Comparison of ENCODE assay signal across 19 cellular contexts in the genomic region with DNA sequence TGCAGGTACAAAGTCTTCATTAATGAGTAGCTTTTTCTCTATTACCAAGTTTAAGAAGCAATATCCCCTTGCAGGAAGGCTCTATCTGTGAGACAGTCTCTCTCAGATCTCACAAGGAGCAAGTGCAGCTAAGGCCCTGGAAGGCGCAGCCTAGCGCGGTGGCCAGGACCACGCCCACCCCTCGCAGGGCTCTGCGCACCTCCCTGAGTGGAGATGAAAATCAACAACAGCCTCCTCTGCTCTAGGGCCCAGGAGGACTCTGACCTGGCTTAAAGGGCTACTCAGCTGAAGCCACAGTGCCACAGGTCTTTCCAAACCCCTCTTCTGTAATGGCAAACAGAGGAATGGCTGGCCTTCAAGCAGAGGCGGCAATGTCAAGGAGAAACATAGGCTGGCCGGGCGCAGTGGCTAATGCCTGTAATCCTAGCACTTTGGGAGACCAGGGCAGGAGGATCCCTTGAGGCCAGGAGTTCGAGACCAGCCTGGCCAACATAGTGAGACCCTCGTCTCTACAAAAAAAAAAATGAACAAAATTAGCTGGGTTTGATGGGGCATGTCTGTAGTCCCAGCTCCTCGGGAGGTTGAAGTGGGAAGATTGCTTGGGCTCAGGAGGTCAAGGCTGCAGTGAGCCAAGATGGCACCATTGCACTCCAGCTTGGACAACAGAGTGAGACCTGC.
"Had no signal": no experiment of that assay in that cellular context is flagged by ENCODE, and none has a peak within 500 bp of the region (broad histone marks: within the 10 kb centered on the region; RNA-seq: fewer than 3 reads in every experiment).

No MANE protein-coding gene starts in this region.

- H3K4me3 Mint-ChIP-seq: dendritic cell treated with granulocyte-macrophage colony-stimulating factor and Interleukin-4, amounts not matched to agents 40 ng/mL and 50 ng/mL, for 4 days; effector memory CD8-positive, alpha-beta T cell; memory B cell; mesothelial cell of epicardium; natural killer cell; type B pancreatic cell had no signal

- DNase-seq: effector memory CD8-positive, alpha-beta T cell; foreskin keratinocyte; kidney; left cardiac atrium; left ventricle myocardium inferior; lower lobe of right lung; natural killer cell; psoas muscle; stimulated activated CD4-positive, alpha-beta T cell treated with anti-CD3 and anti-CD28 coated beads, Interleukin-2, amount 100 ng/mL, for 24 hours; stimulated activated CD4-positive, alpha-beta T cell treated with anti-CD3 and anti-CD28 coated beads, Interleukin-4, amount 100 ng/mL, for 4 hours; stimulated activated naive CD4-positive, alpha-beta T cell; thyroid gland had no signal

- H3K27me3 ChIP-seq: foreskin keratinocyte, hepatocyte, neutrophil, thyroid gland had no signal

- H3K9me3 Mint-ChIP-seq: dendritic cell treated with granulocyte-macrophage colony-stimulating factor and Interleukin-4, amounts not matched to agents 40 ng/mL and 50 ng/mL, for 4 days; effector memory CD8-positive, alpha-beta T cell; memory B cell; mesothelial cell of epicardium; natural killer cell; type B pancreatic cell had no signal

- H3K4me3 ChIP-seq: hepatocyte, left ventricle myocardium inferior, lower lobe of right lung, psoas muscle, thyroid gland had no signal

- H3K36me3 Mint-ChIP-seq: natural killer cell had no signal

- H3K4me1 ChIP-seq: foreskin keratinocyte, left ventricle myocardium inferior, lower lobe of right lung, psoas muscle, thyroid gland had no signal

- H3K27ac ChIP-seq: foreskin keratinocyte, hepatocyte, left ventricle myocardium inferior, lower lobe of right lung, neutrophil, psoas muscle, thyroid gland had no signal

- ATAC-seq: effector memory CD8-positive, alpha-beta T cell; foreskin keratinocyte; natural killer cell; psoas muscle; sciatic nerve had no signal

- H3K4me1 Mint-ChIP-seq: memory B cell, mesothelial cell of epicardium had no signal

- H3K9me3 ChIP-seq: left ventricle myocardium inferior, lower lobe of right lung, neutrophil, psoas muscle, thyroid gland had no signal

- H3K27me3 Mint-ChIP-seq: dendritic cell treated with granulocyte-macrophage colony-stimulating factor and Interleukin-4, amounts not matched to agents 40 ng/mL and 50 ng/mL, for 4 days; effector memory CD8-positive, alpha-beta T cell; memory B cell; type B pancreatic cell had no signal

- H3K27ac Mint-ChIP-seq: dendritic cell treated with granulocyte-macrophage colony-stimulating factor and Interleukin-4, amounts not matched to agents 40 ng/mL and 50 ng/mL, for 4 days; effector memory CD8-positive, alpha-beta T cell; memory B cell; mesothelial cell of epicardium; natural killer cell; type B pancreatic cell had no signal
